ENCODE assay signal across 10 cellular contexts in genomic region chr1:20380616-20381035, GRCh38.
DNase-seq lines count a peak whose midpoint lies in the region; ATAC-seq and TF ChIP-seq lines count a peak whose summit lies in the region.
"Had no signal": no experiment of that assay in that cellular context is flagged by ENCODE, and none has a peak within 500 bp of the region (broad histone marks: within the 10 kb centered on the region; RNA-seq: fewer than 3 reads in every experiment).

No MANE protein-coding gene starts in this region.

- TF ChIP-seq CTCF in RWPE1 (conservative IDR thresholded peaks at IDR 0.05; ENCODE audit: low read depth) = no peak
- no peak for TF ChIP-seq CTCF in fibroblast of villous mesenchyme (IDR thresholded peaks at IDR 0.05; ENCODE audit: insufficient read depth, low read depth, low read length)

- peak; percentile 25 for DNase-seq in activated CD4-positive, alpha-beta T cell treated with anti-CD3 and anti-CD28 coated beads for 48 hours
- no peak for DNase-seq in activated CD4-positive, alpha-beta T cell treated with anti-CD3 and anti-CD28 coated beads for 1 hour
- DNase-seq in RWPE1 (ENCODE audit: low spot score) (peak; percentile 52), fibroblast of villous mesenchyme (ENCODE audit: low read depth) (peak; percentile 23), NCI-H748 treated with DMSO at 0.1 percent for 48 hours (lab: John Stamatoyannopoulos, UW) (no peak)
- no peak for DNase-seq in stimulated activated naive CD8-positive, alpha-beta T cell treated with anti-CD3 and anti-CD28 coated beads, Interleukin-15, Interleukin-2, amounts not matched to agents 100 U/mL and 50 U/mL, for 24 hours
- DNase-seq: NCI-H1417 had no signal

- POLR2A ChIA-PET in RWPE1 (lab: Yijun Ruan, JAX; ENCODE audit: low non-redundant PET) = no interaction called here

- peak overlapping the region; percentile 47; the same call in 1 of the 2 replicates for H3K27ac ChIP-seq in RWPE1

- CTCF ChIA-PET in RWPE1 (lab: Yijun Ruan, JAX) = interaction anchor here (0.7 to 1.1 kb wide), 4 partner anchors 40 to 604 kb away, joined by 3 to 5 read pairs (median 4); no protein-coding TSS in a partner anchor

- ATAC-seq in stimulated activated naive CD8-positive, alpha-beta T cell treated with anti-CD3 and anti-CD28 coated beads, Interleukin-15, Interleukin-2, amounts not matched to agents 100 U/mL and 50 U/mL, for 24 hours = peak; percentile 64
- ATAC-seq in HG03025 (IDR thresholded peaks at IDR 0.05; ENCODE audit: low FRiP score, unreplicated experiment) (no peak), HG02938 (IDR thresholded peaks at IDR 0.05; ENCODE audit: unreplicated experiment) (no peak)
- ATAC-seq: Right ventricle myocardium inferior had no signal

- H3K4me3 ChIP-seq in fibroblast of villous mesenchyme (ENCODE audit: low read depth, low read length) = no peak overlapping the region

Comparison
In these comparisons a context has a peak if more than half of its experiments do, and no peak if none do; other contexts are left out.
1. DNase-seq: peak in activated CD4-positive, alpha-beta T cell treated with anti-CD3 and anti-CD28 coated beads for 48 hours (single experiment), RWPE1 (single experiment) and fibroblast of villous mesenchyme (single experiment); none in activated CD4-positive, alpha-beta T cell treated with anti-CD3 and anti-CD28 coated beads for 1 hour (single experiment), stimulated activated naive CD8-positive, alpha-beta T cell treated with anti-CD3 and anti-CD28 coated beads, Interleukin-15, Interleukin-2, amounts not matched to agents 100 U/mL and 50 U/mL, for 24 hours (single experiment) and NCI-H748 treated with DMSO at 0.1 percent for 48 hours (single experiment).